In the genomic region with DNA sequence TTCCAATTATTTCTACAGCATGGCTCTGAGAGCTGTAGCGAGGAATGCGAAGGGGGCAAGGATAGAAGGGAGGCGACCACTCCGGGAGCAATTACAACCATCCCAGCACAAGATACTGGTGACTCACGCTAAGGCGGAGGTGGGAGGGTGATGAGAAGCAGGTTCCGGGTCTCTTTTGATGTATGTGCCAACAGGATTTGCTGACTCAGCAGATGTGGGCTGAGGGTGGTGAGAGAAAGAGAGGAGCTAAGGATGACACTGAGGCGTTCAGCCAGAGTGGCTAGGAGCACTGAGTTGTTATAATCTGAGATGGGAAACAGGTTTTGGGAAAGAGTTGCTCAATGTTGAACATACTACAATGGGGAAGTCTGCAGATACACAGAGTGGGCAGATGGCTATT, we compare ENCODE assay signal across 11 cellular contexts. TPM values are rescaled to one million over a fixed set of nuclear protein-coding genes. Genes with fewer than 3 reads are reported as not detected.
DNase-seq lines count a peak whose midpoint lies in the region; ATAC-seq, FAIRE-seq and TF ChIP-seq lines count a peak whose summit lies in the region.
"Had no signal": no experiment of that assay in that cellular context is flagged by ENCODE, and none has a peak within 500 bp of the region (broad histone marks: within the 10 kb centered on the region; RNA-seq: fewer than 3 reads in every experiment).

No MANE protein-coding gene starts in this region.

- H2BK12ac ChIP-seq in mesenchymal stem cell (ENCODE audit: low read length in 2 of 2): no peak overlapping the region

- H3K4me2 ChIP-seq in astrocyte (ENCODE audit: low read length): no peak overlapping the region
- H3K4me2 ChIP-seq in mesenchymal stem cell (ENCODE audit: low read length, poor library complexity, severe bottlenecking): no peak overlapping the region
- H3K4me2 ChIP-seq: PC-9 had no signal

- H2AK5ac ChIP-seq in mesenchymal stem cell (ENCODE audit: low read length, severe bottlenecking): no peak overlapping the region

- no peaks in the 10 kb centered on the region for H3K36me3 Mint-ChIP-seq in astrocyte (ENCODE audit: low read depth, unreplicated experiment)

- H3K18ac ChIP-seq in mesenchymal stem cell (ENCODE audit: low read depth in 1 of 2, low read length in 2 of 2): no peak overlapping the region

- H3K4me3 ChIP-seq in AG10803 (ENCODE audit: low read length) (no peak overlapping the region), astrocyte (ENCODE audit: insufficient read depth, low read depth, low read length) (no peak overlapping the region), mesenchymal stem cell (ENCODE audit: insufficient read depth in 1 of 2, low read depth in 1 of 2, low read length in 2 of 2) (no peak overlapping the region)
- H3K4me3 ChIP-seq: PC-9 had no signal

- no peak overlapping the region for H3K4ac ChIP-seq in mesenchymal stem cell (ENCODE audit: low read depth in 1 of 2, low read length in 2 of 2)

- H3K27ac ChIP-seq in astrocyte (ENCODE audit: low read depth, low read length) (no peak overlapping the region), mesenchymal stem cell (ENCODE audit: low read length, poor library complexity, severe bottlenecking) (no peak overlapping the region)
- H3K27ac ChIP-seq: PC-9 had no signal

- H3K79me1 ChIP-seq in mesenchymal stem cell (replicated peaks; ENCODE audit: low read length, poor library complexity, severe bottlenecking): no peaks in the 10 kb centered on the region

- ATAC-seq in HG03460 (IDR thresholded peaks at IDR 0.05; ENCODE audit: unreplicated experiment) (no peak), GM21576 (IDR thresholded peaks at IDR 0.05; ENCODE audit: unreplicated experiment) (no peak)

- H3K27ac Mint-ChIP-seq in astrocyte (ENCODE audit: unreplicated experiment): no peak overlapping the region
- H3K27ac Mint-ChIP-seq: nephron progenitor cell had no signal

- WGBS in mesenchymal stem cell: 64% methylated on average over 8 of the region's 8 CpGs

- H3K9me3 Mint-ChIP-seq in astrocyte (ENCODE audit: unreplicated experiment): peaks cover 2% of the 10 kb centered on the region

- H3K4me3 Mint-ChIP-seq in astrocyte (ENCODE audit: unreplicated experiment): no peak overlapping the region
- H3K4me3 Mint-ChIP-seq: nephron progenitor cell had no signal

- H3K9me3 ChIP-seq in astrocyte (ENCODE audit: insufficient read depth, low read depth, low read length) (no peaks in the 10 kb centered on the region), mesenchymal stem cell (ENCODE audit: control insufficient read depth, low read length) (no peaks in the 10 kb centered on the region)

- H2BK120ac ChIP-seq in mesenchymal stem cell (ENCODE audit: low read depth, low read length): no peak overlapping the region

- TF ChIP-seq CTCF in AG10803 (conservative IDR thresholded peaks at IDR 0.05; ENCODE audit: low read length): no peak
- no peak for TF ChIP-seq CTCF in astrocyte (IDR thresholded peaks at IDR 0.05; ENCODE audit: insufficient read depth, low read depth, low read length)

- H3K27me3 ChIP-seq in astrocyte (ENCODE audit: insufficient read depth, low read length): no peaks in the 10 kb centered on the region
- H3K27me3 ChIP-seq in mesenchymal stem cell (ENCODE audit: control insufficient read depth in 1 of 2, insufficient read depth in 1 of 2, low read length in 2 of 2): peaks cover 0 to 20% of the 10 kb centered on the region in 2 experiments

- H3K36me3 ChIP-seq in astrocyte (ENCODE audit: insufficient read depth, low read length): no peaks in the 10 kb centered on the region
- no peaks in the 10 kb centered on the region for H3K36me3 ChIP-seq in mesenchymal stem cell (ENCODE audit: control insufficient read depth in 1 of 2, insufficient read depth in 2 of 2, low read depth in 1 of 2, low read length in 2 of 2)

- no peak overlapping the region for H2BK15ac ChIP-seq in mesenchymal stem cell (ENCODE audit: low read depth, poor library complexity, severe bottlenecking)

- H3K27me3 Mint-ChIP-seq in astrocyte (ENCODE audit: low read depth, unreplicated experiment): peaks cover 7% of the 10 kb centered on the region

- no peak overlapping the region for H2AFZ ChIP-seq in astrocyte (ENCODE audit: low read depth, low read length)
- H2AFZ ChIP-seq in mesenchymal stem cell (ENCODE audit: low read depth, low read length): no peak overlapping the region
- H2AFZ ChIP-seq: PC-9 had no signal

- no peak overlapping the region for H3K14ac ChIP-seq in mesenchymal stem cell (ENCODE audit: low read length in 2 of 2)

- no peak overlapping the region for H2BK5ac ChIP-seq in mesenchymal stem cell (ENCODE audit: low read depth, low read length, poor library complexity, severe bottlenecking)

- no peak for FAIRE-seq in astrocyte (lab: Jason Lieb, UNC)

- no peaks in the 10 kb centered on the region for H3K4me1 Mint-ChIP-seq in astrocyte (ENCODE audit: low read depth, unreplicated experiment)
- H3K4me1 Mint-ChIP-seq: nephron progenitor cell had no signal

- no peak overlapping the region for H3K23ac ChIP-seq in mesenchymal stem cell (ENCODE audit: low read length in 2 of 2)

- H3K4me1 ChIP-seq in astrocyte (ENCODE audit: insufficient read depth, low read length): peaks cover 12% of the 10 kb centered on the region
- H3K4me1 ChIP-seq in mesenchymal stem cell (ENCODE audit: control insufficient read depth, insufficient read depth, low read depth, low read length): no peaks in the 10 kb centered on the region

- no peaks in the 10 kb centered on the region for H3K79me2 ChIP-seq in astrocyte (ENCODE audit: insufficient read depth, low read length)

- H3K9ac ChIP-seq in astrocyte (ENCODE audit: low read length): no peak overlapping the region
- no peak overlapping the region for H3K9ac ChIP-seq in mesenchymal stem cell (ENCODE audit: low read length)

- peak; percentile 49 for DNase-seq in AG10803 (ENCODE audit: low read depth)
- peak in 62 of 76 experiments; percentile 18 to 79 (median 53) for DNase-seq in HUDEP-2 (lab: John Stamatoyannopoulos, UW; ENCODE audit: unreplicated experiment in 76 of 76)
- DNase-seq in astrocyte (ENCODE audit: low read depth): peak; percentile 27
- peak; percentile 15 for DNase-seq in mesenchymal stem cell
- DNase-seq in dedifferentiated amniotic fluid mesenchymal stem cell (ENCODE audit: extremely low spot score): no peak
- DNase-seq in NCI-H187 treated with DMSO at 0.1 percent for 48 hours (lab: John Stamatoyannopoulos, UW): no peak
- DNase-seq: NCI-H1436, nephron progenitor cell, PC-9 had no signal

- H4K91ac ChIP-seq in mesenchymal stem cell (ENCODE audit: low read length): no peak overlapping the region

- H4K20me1 ChIP-seq in astrocyte (ENCODE audit: insufficient read depth, low read length): no peaks in the 10 kb centered on the region

- H4K8ac ChIP-seq in mesenchymal stem cell (ENCODE audit: low read length): no peak overlapping the region

RNA-seq across cellular contexts. Expression of a gene that starts 9.3 kb away (rescaled TPM):
- 193 and 202 TPM in 2 replicates for total RNA-seq in astrocyte
- 242 TPM for polyA plus RNA-seq in mesenchymal stem cell (2013, experiment 1 of 2)
- polyA plus RNA-seq in mesenchymal stem cell (2013, experiment 2 of 2): 248 TPM

Comparison
In these comparisons a context has a peak if more than half of its experiments do, and no peak if none do; other contexts are left out.
1. DNase-seq: peak in AG10803 (single experiment), HUDEP-2 (62 of 76), astrocyte (single experiment) and mesenchymal stem cell (single experiment); none in dedifferentiated amniotic fluid mesenchymal stem cell (single experiment) and NCI-H187 treated with DMSO at 0.1 percent for 48 hours (single experiment).